ENCODE assay signal across 9 cellular contexts in genomic region chr3:172104471-172105072, GRCh38.
DNase-seq lines count a peak whose midpoint lies in the region; ATAC-seq and TF ChIP-seq lines count a peak whose summit lies in the region.
"Had no signal": no experiment of that assay in that cellular context is flagged by ENCODE, and none has a peak within 500 bp of the region (broad histone marks: within the 10 kb centered on the region; RNA-seq: fewer than 3 reads in every experiment).

No MANE protein-coding gene starts in this region.

- peak overlapping the region; percentile 4; the same call in 1 of the 2 replicates for H3K9ac ChIP-seq in iPS-20b (ENCODE audit: low read depth, low read length)

- H3K9me3 ChIP-seq in iPS-20b (ENCODE audit: insufficient read depth, low read depth, low read length) (no peaks in the 10 kb centered on the region), thoracic aorta (no peaks in the 10 kb centered on the region)

- peak; percentile 55; the same call in 2 of the 3 replicates for ATAC-seq in SK-N-SH treated with all-trans-retinoic acid at 6 μM for 48 hours
- ATAC-seq in thoracic aorta (ENCODE audit: insufficient number of reproducible peaks, low FRiP score, low read depth) = no peak
- no peak for ATAC-seq in GM18868 (IDR thresholded peaks at IDR 0.05; ENCODE audit: unreplicated experiment)

- no peaks in the 10 kb centered on the region for H3K27me3 ChIP-seq in iPS-20b (ENCODE audit: insufficient read depth, low read length)
- no peaks in the 10 kb centered on the region for H3K27me3 ChIP-seq in thoracic aorta (replicated peaks; ENCODE audit: insufficient read depth)

- DNase-seq in NCI-H2107 treated with DMSO at 0.1 percent for 48 hours (lab: John Stamatoyannopoulos, UW; ENCODE audit: unreplicated experiment) = peak; percentile 66
- no peak for DNase-seq in NCI-H2107 (lab: John Stamatoyannopoulos, UW)
- no peak for DNase-seq in thoracic aorta (ENCODE audit: low spot score)
- DNase-seq in MV-4-11 (lab: John Stamatoyannopoulos, UW) = no peak
- no peak for DNase-seq in stimulated activated CD4-positive, alpha-beta T cell treated with anti-CD3 and anti-CD28 coated beads, Interleukin-2, amount 100 ng/mL, for 48 hours
- DNase-seq: stimulated activated CD8-positive, alpha-beta memory T cell treated with anti-CD3 and anti-CD28 coated beads, Interleukin-4, amount 100 ng/mL, for 48 hours had no signal

- H3K4me3 ChIP-seq in iPS-20b (ENCODE audit: low read length) (peak overlapping the region; percentile 25; the same call in 1 of the 2 replicates), thoracic aorta (no peak overlapping the region)

- no peak overlapping the region for H3K27ac ChIP-seq in iPS-20b (ENCODE audit: low read length)
- peak overlapping the region; percentile 67 to 68 for H3K27ac ChIP-seq in thoracic aorta

- TF ChIP-seq CTCF in thoracic aorta (IDR thresholded peaks at IDR 0.05) = no peak

- no peaks in the 10 kb centered on the region for H3K36me3 ChIP-seq in iPS-20b (ENCODE audit: insufficient read depth, low read depth, low read length)
- no peaks in the 10 kb centered on the region for H3K36me3 ChIP-seq in thoracic aorta

- peaks cover 39% of the 10 kb centered on the region; the same call in 1 of the 2 replicates for H3K4me1 ChIP-seq in iPS-20b (ENCODE audit: insufficient read depth, low read length)
- peaks cover 55 to 90% of the 10 kb centered on the region in 2 donors for H3K4me1 ChIP-seq in thoracic aorta (ENCODE audit: control insufficient read depth in 1 of 2, low read depth in 2 of 2)

TF ChIP-seq in SK-N-SH treated with all-trans-retinoic acid at 6 μM for 48 hours, 23 proteins besides CTCF, POLR2A, EP300 and RAD21:
- TF ChIP-seq TCF4 (CRISPR knock-in tag; IDR thresholded peaks at IDR 0.05; ENCODE audit: borderline replicate concordance) = no peak
- TF ChIP-seq ESRRG (CRISPR knock-in tag; IDR thresholded peaks at IDR 0.05) = no peak
- TF ChIP-seq TOX (CRISPR knock-in tag; IDR thresholded peaks at IDR 0.05; ENCODE audit: borderline replicate concordance) = no peak
- TF ChIP-seq, protein P1, sequence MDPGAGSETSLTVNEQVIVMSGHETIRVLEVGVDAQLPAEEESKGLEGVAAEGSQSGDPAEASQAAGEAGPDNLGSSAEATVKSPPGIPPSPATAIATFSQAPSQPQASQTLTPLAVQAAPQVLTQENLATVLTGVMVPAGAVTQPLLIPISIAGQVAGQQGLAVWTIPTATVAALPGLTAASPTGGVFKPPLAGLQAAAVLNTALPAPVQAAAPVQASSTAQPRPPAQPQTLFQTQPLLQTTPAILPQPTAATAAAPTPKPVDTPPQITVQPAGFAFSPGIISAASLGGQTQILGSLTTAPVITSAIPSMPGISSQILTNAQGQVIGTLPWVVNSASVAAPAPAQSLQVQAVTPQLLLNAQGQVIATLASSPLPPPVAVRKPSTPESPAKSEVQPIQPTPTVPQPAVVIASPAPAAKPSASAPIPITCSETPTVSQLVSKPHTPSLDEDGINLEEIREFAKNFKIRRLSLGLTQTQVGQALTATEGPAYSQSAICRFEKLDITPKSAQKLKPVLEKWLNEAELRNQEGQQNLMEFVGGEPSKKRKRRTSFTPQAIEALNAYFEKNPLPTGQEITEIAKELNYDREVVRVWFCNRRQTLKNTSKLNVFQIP (CRISPR knock-in tag; IDR thresholded peaks at IDR 0.05; ENCODE audit: borderline replicate concordance, low read depth) = no peak
